In the genomic region with DNA sequence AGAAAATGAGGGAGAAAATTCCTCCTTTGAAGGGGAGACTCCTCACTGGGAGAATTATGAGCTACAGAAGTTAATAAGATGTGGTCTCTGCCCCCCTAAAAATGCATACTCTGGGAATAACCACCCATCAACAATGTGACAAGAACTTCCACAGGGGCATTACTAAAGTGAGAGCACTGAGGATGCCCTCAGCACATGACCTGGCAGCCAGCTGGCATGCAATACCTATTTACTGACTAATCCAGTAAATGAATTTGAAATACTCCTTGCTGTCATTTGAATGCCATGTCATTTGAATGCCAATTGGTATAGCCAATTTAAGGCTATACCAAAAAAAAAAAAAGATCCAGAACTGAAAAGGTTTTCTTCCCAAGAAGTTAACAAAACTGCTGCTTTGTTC, we compare ENCODE assay signal across 26 cellular contexts. TPM values are rescaled to one million over a fixed set of nuclear protein-coding genes. Genes with fewer than 3 reads are reported as not detected.
DNase-seq lines count a peak whose midpoint lies in the region; ATAC-seq and TF ChIP-seq lines count a peak whose summit lies in the region.
"Had no signal": no experiment of that assay in that cellular context is flagged by ENCODE, and none has a peak within 500 bp of the region (broad histone marks: within the 10 kb centered on the region; RNA-seq: fewer than 3 reads in every experiment).

No MANE protein-coding gene starts in this region.

- H3K4me1 Mint-ChIP-seq in GM23338: peaks cover 94% of the 10 kb centered on the region
- H3K4me1 Mint-ChIP-seq: stimulated activated naive B cell treated with anti-CD40 and anti-IgM and Interleukin-4, amounts not matched to agents 10 μg/mL and 1 μg/mL and 100 μg/mL, for 72 hours; T-helper 17 cell had no signal

- H3K9me3 ChIP-seq in iPS-20b (ENCODE audit: insufficient read depth, low read depth, low read length): no peaks in the 10 kb centered on the region
- H3K9me3 ChIP-seq in trophoblast cell (ENCODE audit: insufficient read depth, low read depth, low read length): no peaks in the 10 kb centered on the region
- H3K9me3 ChIP-seq: ascending aorta, sigmoid colon, vagina had no signal

- H3K36me3 ChIP-seq in GM23338 (ENCODE audit: insufficient read depth) (no peaks in the 10 kb centered on the region), iPS-20b (ENCODE audit: insufficient read depth, low read depth, low read length) (peaks cover 9% of the 10 kb centered on the region; the same call in 1 of the 2 replicates), trophoblast cell (ENCODE audit: control insufficient read depth in 1 of 2, insufficient read depth in 2 of 2, low read length in 2 of 2) (peaks cover 13 to 28% of the 10 kb centered on the region in 2 experiments)
- H3K36me3 ChIP-seq: ascending aorta, sigmoid colon, vagina had no signal

- peak overlapping the region; percentile 17 for H3K23ac ChIP-seq in trophoblast cell (ENCODE audit: low read length)

- H4K8ac ChIP-seq in trophoblast cell (ENCODE audit: low read depth, low read length): no peak overlapping the region

- DNase-seq in GM23338 (ENCODE audit: low spot score) (no peak), trophoblast cell (peak in 1 of 2 donors; percentile 23), NCI-H345 treated with DMSO at 0.1 percent for 48 hours (lab: John Stamatoyannopoulos, UW; ENCODE audit: unreplicated experiment) (no peak), DMS53 treated with DMSO at 0.1 percent for 48 hours (lab: John Stamatoyannopoulos, UW; ENCODE audit: unreplicated experiment) (no peak)
- DNase-seq in activated naive CD4-positive, alpha-beta T cell treated with anti-CD3 and anti-CD28 coated beads, Interleukin-2, amount 50 U/mL, for 72 hours (ENCODE audit: low spot score in 2 of 2): no peak
- DNase-seq: activated CD4-positive, alpha-beta T cell treated with anti-CD3 and anti-CD28 coated beads for 1 hour; activated CD8-positive, alpha-beta T cell treated with anti-CD3 and anti-CD28 coated beads for 36 hours; C1 segment of cervical spinal cord; COR-L47; Karpas-422; NCI-H1048; NCI-H187 treated with DMSO at 0.1 percent for 48 hours; sigmoid colon; stimulated activated CD4-positive, alpha-beta T cell treated with anti-CD3 and anti-CD28 coated beads, Interleukin-15, amount 100 ng/mL, for 24 hours; stimulated activated naive B cell treated with anti-CD40 and anti-IgM and Interleukin-4, amounts not matched to agents 10 μg/mL and 1 μg/mL and 100 μg/mL, for 72 hours; T-helper 17 cell had no signal

- ATAC-seq in GM23338 (no peak), GM21447 (IDR thresholded peaks at IDR 0.05; ENCODE audit: unreplicated experiment) (no peak)
- no peak for ATAC-seq in activated naive CD4-positive, alpha-beta T cell treated with anti-CD3 and anti-CD28 coated beads, Interleukin-2, amount 50 U/mL, for 72 hours
- ATAC-seq: activated CD8-positive, alpha-beta T cell treated with anti-CD3 and anti-CD28 coated beads for 36 hours; stimulated activated naive B cell treated with anti-CD40 and anti-IgM and Interleukin-4, amounts not matched to agents 10 μg/mL and 1 μg/mL and 100 μg/mL, for 72 hours; T-helper 17 cell had no signal

- H3K4ac ChIP-seq in trophoblast cell (ENCODE audit: low read depth, low read length): peak overlapping the region; percentile 90

- no peak overlapping the region for H2BK5ac ChIP-seq in trophoblast cell (ENCODE audit: low read depth, low read length, poor library complexity)

- H3K4me3 ChIP-seq in GM23338 (no peak overlapping the region), iPS-20b (ENCODE audit: low read length) (no peak overlapping the region), trophoblast cell (ENCODE audit: low read depth, low read length) (no peak overlapping the region)
- H3K4me3 ChIP-seq: ascending aorta, lung, sigmoid colon, SK-N-MC, vagina had no signal

- H3K4me3 Mint-ChIP-seq in GM23338: no peak overlapping the region
- H3K4me3 Mint-ChIP-seq: activated CD8-positive, alpha-beta T cell treated with anti-CD3 and anti-CD28 coated beads for 36 hours; activated naive CD8-positive, alpha-beta T cell; stimulated activated naive B cell treated with anti-CD40 and anti-IgM and Interleukin-4, amounts not matched to agents 10 μg/mL and 1 μg/mL and 100 μg/mL, for 72 hours; T-helper 17 cell had no signal

- H3K4me1 ChIP-seq in GM23338 (ENCODE audit: insufficient read depth) (peaks cover 89% of the 10 kb centered on the region), iPS-20b (ENCODE audit: insufficient read depth, low read length) (peaks cover 86% of the 10 kb centered on the region), trophoblast cell (ENCODE audit: control insufficient read depth in 1 of 2, insufficient read depth in 2 of 2, low read length in 2 of 2) (peaks cover 11 to 39% of the 10 kb centered on the region in 2 experiments)

- H4K91ac ChIP-seq in trophoblast cell (ENCODE audit: low read depth, low read length): no peak overlapping the region

- H2BK12ac ChIP-seq in trophoblast cell (ENCODE audit: low read length): no peak overlapping the region

- H2AFZ ChIP-seq in GM23338 (no peak overlapping the region), trophoblast cell (ENCODE audit: insufficient read depth, low read length, poor library complexity) (no peak overlapping the region)

- H3K14ac ChIP-seq in trophoblast cell (ENCODE audit: low read length): no peak overlapping the region

- peak overlapping the region; percentile 57 for H3K4me2 ChIP-seq in GM23338
- H3K4me2 ChIP-seq in trophoblast cell (ENCODE audit: low read length): no peak overlapping the region

- H4K20me1 ChIP-seq in GM23338 (replicated peaks; ENCODE audit: insufficient read depth): no peaks in the 10 kb centered on the region; the same call in 1 of the 2 replicates

- no peak overlapping the region for H3K18ac ChIP-seq in trophoblast cell (ENCODE audit: low read length)

- peaks cover 87% of the 10 kb centered on the region for H3K79me2 ChIP-seq in GM23338 (replicated peaks; ENCODE audit: insufficient read depth)
- H3K79me2 ChIP-seq in trophoblast cell (ENCODE audit: control insufficient read depth, insufficient read depth, low read length, poor library complexity): peaks cover 39% of the 10 kb centered on the region

- no peak for TF ChIP-seq CTCF in GM23338 (conservative IDR thresholded peaks at IDR 0.05; ENCODE audit: low read depth in 2 of 2)
- TF ChIP-seq CTCF in VCaP (conservative IDR thresholded peaks at IDR 0.05): no peak

- no peak overlapping the region for H2BK120ac ChIP-seq in trophoblast cell (ENCODE audit: insufficient read depth, low read length, poor library complexity)

- H3K9ac ChIP-seq in iPS-20b (ENCODE audit: low read depth, low read length) (peak overlapping the region; percentile 9; the same call in 1 of the 2 replicates), trophoblast cell (ENCODE audit: low read length) (no peak overlapping the region)

- H3K27ac Mint-ChIP-seq in GM23338: no peak overlapping the region
- H3K27ac Mint-ChIP-seq in activated naive CD4-positive, alpha-beta T cell treated with anti-CD3 and anti-CD28 coated beads, Interleukin-2, amount 50 U/mL, for 72 hours: no peak overlapping the region
- H3K27ac Mint-ChIP-seq: activated CD8-positive, alpha-beta T cell treated with anti-CD3 and anti-CD28 coated beads for 36 hours; activated naive CD8-positive, alpha-beta T cell; stimulated activated naive B cell treated with anti-CD40 and anti-IgM and Interleukin-4, amounts not matched to agents 10 μg/mL and 1 μg/mL and 100 μg/mL, for 72 hours; T-helper 17 cell had no signal

- no peak overlapping the region for H4K12ac ChIP-seq in trophoblast cell (ENCODE audit: low read depth, low read length)

- no peaks in the 10 kb centered on the region for H3K27me3 ChIP-seq in GM23338 (ENCODE audit: insufficient read depth)
- no peaks in the 10 kb centered on the region for H3K27me3 ChIP-seq in iPS-20b (ENCODE audit: insufficient read depth, low read length)
- H3K27me3 ChIP-seq in trophoblast cell (ENCODE audit: insufficient read depth, low read length): no peaks in the 10 kb centered on the region
- H3K27me3 ChIP-seq: ascending aorta, sigmoid colon, vagina had no signal

- peak overlapping the region; percentile 97; the same call in 1 of the 2 replicates for H3K27ac ChIP-seq in GM23338 (ENCODE audit: low read depth)
- peak overlapping the region; percentile 69 for H3K27ac ChIP-seq in VCaP
- no peak overlapping the region for H3K27ac ChIP-seq in iPS-20b (ENCODE audit: low read length)
- H3K27ac ChIP-seq in trophoblast cell (ENCODE audit: low read depth, low read length): peak overlapping the region; percentile 15
- H3K27ac ChIP-seq: ascending aorta, HL-60, RWPE1, sigmoid colon, SK-N-MC, vagina had no signal

- H3K9me2 ChIP-seq in GM23338 (ENCODE audit: insufficient read depth): no peaks in the 10 kb centered on the region

- H3F3A ChIP-seq in GM23338 (replicated peaks; ENCODE audit: low read depth): peaks cover 15% of the 10 kb centered on the region

- H3K27me3 Mint-ChIP-seq in GM23338 (ENCODE audit: insufficient read depth, low read depth, poor library complexity): peaks cover 10% of the 10 kb centered on the region
- H3K27me3 Mint-ChIP-seq: activated CD8-positive, alpha-beta T cell treated with anti-CD3 and anti-CD28 coated beads for 36 hours; activated naive CD8-positive, alpha-beta T cell; stimulated activated naive B cell treated with anti-CD40 and anti-IgM and Interleukin-4, amounts not matched to agents 10 μg/mL and 1 μg/mL and 100 μg/mL, for 72 hours had no signal

- H3K36me3 Mint-ChIP-seq in GM23338 (ENCODE audit: low read depth): peaks cover 12% of the 10 kb centered on the region
- no peaks in the 10 kb centered on the region for H3K36me3 Mint-ChIP-seq in activated naive CD4-positive, alpha-beta T cell treated with anti-CD3 and anti-CD28 coated beads, Interleukin-2, amount 50 U/mL, for 72 hours
- H3K36me3 Mint-ChIP-seq: activated naive CD8-positive, alpha-beta T cell; stimulated activated naive B cell treated with anti-CD40 and anti-IgM and Interleukin-4, amounts not matched to agents 10 μg/mL and 1 μg/mL and 100 μg/mL, for 72 hours had no signal

- no peaks in the 10 kb centered on the region for H3K9me3 Mint-ChIP-seq in GM23338
- no peaks in the 10 kb centered on the region for H3K9me3 Mint-ChIP-seq in activated naive CD4-positive, alpha-beta T cell treated with anti-CD3 and anti-CD28 coated beads, Interleukin-2, amount 50 U/mL, for 72 hours
- H3K9me3 Mint-ChIP-seq: activated CD8-positive, alpha-beta T cell treated with anti-CD3 and anti-CD28 coated beads for 36 hours; stimulated activated naive B cell treated with anti-CD40 and anti-IgM and Interleukin-4, amounts not matched to agents 10 μg/mL and 1 μg/mL and 100 μg/mL, for 72 hours had no signal

- no peak overlapping the region for H2AK5ac ChIP-seq in trophoblast cell (ENCODE audit: low read length)

- no peaks in the 10 kb centered on the region for H3K79me1 ChIP-seq in trophoblast cell (ENCODE audit: low read length)

RNA-seq across cellular contexts. Expression of gene PLPP3, which starts 30.8 kb away (rescaled TPM):
- total RNA-seq in GM23338 (2014; rRNA removed; shearing (Covaris generic)): 49.0 and 61.9 TPM in 2 replicates
- polyA plus RNA-seq in GM23338 (2016; fragmentation: Nextera tagmentation; extraction: Ambion mirVana): 41.9 and 42.2 TPM in 2 replicates
- 289 and 308 TPM in 2 replicates for polyA plus RNA-seq in trophoblast cell (2013)
- not detected for total RNA-seq in activated naive CD4-positive, alpha-beta T cell treated with anti-CD3 and anti-CD28 coated beads, Interleukin-2, amount 50 U/mL, for 72 hours
- total RNA-seq: activated CD8-positive, alpha-beta T cell treated with anti-CD3 and anti-CD28 coated beads for 36 hours had no signal

Comparison
In these comparisons a context has a peak if more than half of its experiments do, and no peak if none do; other contexts are left out.
1. RNA of gene PLPP3, which starts 30.8 kb away (total RNA-seq): 49.0 to 61.9 TPM in GM23338; not detected in activated naive CD4-positive, alpha-beta T cell treated with anti-CD3 and anti-CD28 coated beads, Interleukin-2, amount 50 U/mL, for 72 hours; every median in the first group is over 10 times any median in the second.